In the genomic region with DNA sequence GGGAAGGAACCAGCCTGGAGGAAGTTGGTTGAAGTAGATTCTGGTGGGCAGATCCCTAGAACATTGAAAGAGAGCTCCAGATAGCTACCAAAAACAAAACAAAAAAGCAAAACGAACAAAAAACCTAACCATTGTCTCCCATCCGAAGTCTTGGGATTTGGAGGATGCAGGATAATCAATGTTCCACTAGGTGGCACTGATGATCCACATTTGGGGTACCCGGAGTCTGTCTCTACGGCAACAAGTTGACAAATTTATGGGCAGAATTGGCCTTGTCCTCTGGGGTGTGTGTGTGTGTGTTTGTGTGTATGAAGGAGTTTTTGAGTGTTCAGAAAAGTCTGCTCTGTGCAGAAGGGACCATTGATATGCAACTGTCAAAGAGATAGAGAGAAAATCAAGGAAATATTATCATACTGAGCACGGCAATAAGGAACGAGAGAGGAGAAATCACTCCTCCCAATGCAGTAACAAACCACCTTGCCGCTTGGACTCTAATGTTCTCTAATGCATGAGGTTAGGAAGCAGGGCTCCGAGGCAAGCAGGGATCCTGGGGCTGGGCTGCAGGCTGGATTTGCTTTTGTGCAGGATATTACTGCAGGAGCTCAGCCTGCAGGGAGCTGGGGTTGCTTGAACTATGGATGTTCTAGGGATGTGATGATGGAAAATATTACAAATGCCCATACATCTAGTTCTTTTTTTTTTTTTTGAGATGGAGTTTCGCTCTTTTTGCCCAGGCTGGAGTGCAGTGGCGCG, we compare ENCODE assay signal across 8 cellular contexts. TPM values are rescaled to one million over a fixed set of nuclear protein-coding genes. Genes with fewer than 3 reads are reported as not detected.
DNase-seq lines count a peak whose midpoint lies in the region; ATAC-seq and TF ChIP-seq lines count a peak whose summit lies in the region.

No MANE protein-coding gene starts in this region.

- peaks cover 32% of the 10 kb centered on the region for H3K27me3 Mint-ChIP-seq in chondrocyte (ENCODE audit: low read depth)

- no peaks in the 10 kb centered on the region for H3K36me3 Mint-ChIP-seq in chondrocyte (ENCODE audit: low read depth)

- peak; percentile 62 for ATAC-seq in GM21723 (IDR thresholded peaks at IDR 0.05; ENCODE audit: unreplicated experiment)
- ATAC-seq in left colon: peak; percentile 68

- TF ChIP-seq CTCF in chondrocyte (IDR thresholded peaks at IDR 0.05): peak; percentile 90

- no peak overlapping the region for H3K4me3 Mint-ChIP-seq in chondrocyte (ENCODE audit: unreplicated experiment)

- H3K4me1 Mint-ChIP-seq in chondrocyte (ENCODE audit: low read depth): peaks cover 5% of the 10 kb centered on the region

- intact Hi-C loops in left colon (cut with DNase I, micrococcal nuclease): no loop called here

- H3K9me3 Mint-ChIP-seq in chondrocyte (ENCODE audit: low read depth): no peaks in the 10 kb centered on the region

- DNase-seq in NCI-H1436 (lab: John Stamatoyannopoulos, UW) (peak; percentile 45), NCI-H1436 treated with DMSO at 0.1 percent for 48 hours (lab: John Stamatoyannopoulos, UW) (no peak), NAMALWA (ENCODE audit: low spot score) (peak; percentile 83), T1000 (lab: John Stamatoyannopoulos, UW) (peak; percentile 7), chondrocyte (ENCODE audit: low spot score) (no peak), left colon (no peak)
- peak; percentile 29 for DNase-seq in stimulated activated CD8-positive, alpha-beta memory T cell treated with anti-CD3 and anti-CD28 coated beads, Interleukin-12 subunit alpha, Interleukin-12 subunit beta, amount 100 ng/mL, for 1 hour (ENCODE audit: low read depth)

- H3K27ac Mint-ChIP-seq in chondrocyte (ENCODE audit: unreplicated experiment): no peak overlapping the region

RNA-seq across cellular contexts. Expression of a gene that starts 59.8 kb away (rescaled TPM):
- total RNA-seq in chondrocyte (3.4 to 3.8 TPM (median 3.4 TPM) in 3 replicates), left colon (1 to 10 TPM; 6.0 to 6.8 TPM)

Comparison
In these comparisons a context has a peak if more than half of its experiments do, and no peak if none do; other contexts are left out.
1. DNase-seq: peak in NCI-H1436 (single experiment), NAMALWA (single experiment), T1000 (single experiment) and stimulated activated CD8-positive, alpha-beta memory T cell treated with anti-CD3 and anti-CD28 coated beads, Interleukin-12 subunit alpha, Interleukin-12 subunit beta, amount 100 ng/mL, for 1 hour (single experiment); none in NCI-H1436 treated with DMSO at 0.1 percent for 48 hours (single experiment), chondrocyte (single experiment) and left colon (0 of 2).